ENCODE assay signal across 8 cellular contexts in the genomic region with DNA sequence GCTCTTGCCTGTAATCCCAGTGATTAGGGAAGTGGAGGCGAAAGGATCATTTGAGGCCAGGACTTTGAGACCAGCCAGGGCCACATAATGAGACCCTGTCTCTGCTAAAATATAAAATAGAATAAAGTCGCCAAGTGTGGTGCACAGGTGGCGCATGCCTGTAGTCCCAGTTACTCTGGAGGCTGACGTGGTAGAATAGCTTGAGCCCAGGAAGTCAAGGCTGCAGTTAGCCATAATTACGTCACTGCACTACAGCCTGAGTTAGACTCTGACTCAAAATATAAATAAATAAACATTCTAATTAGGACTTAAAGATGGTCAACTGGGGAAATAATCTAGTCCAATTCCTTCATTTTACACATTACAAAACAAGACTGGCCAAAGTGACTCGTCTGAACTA. TPM values are rescaled to one million over a fixed set of nuclear protein-coding genes. Genes with fewer than 3 reads are reported as not detected.
A peak's percentile ranks its signal among the peaks of the same experiment; 100 is the strongest.
DNase-seq lines count a peak whose midpoint lies in the region; ATAC-seq, FAIRE-seq and TF ChIP-seq lines count a peak whose summit lies in the region.

No MANE protein-coding gene starts in this region.

- intact Hi-C loops in posterior cingulate gyrus (cut with DNase I): loop anchor here (5.0 kb wide), 1 partner anchor 43 kb away; a partner anchor contains a TSS

- peak overlapping the region; percentile 99 for H3K27ac Mint-ChIP-seq in stimulated activated naive B cell treated with anti-CD40 and anti-IgM and Interleukin-4, amounts not matched to agents 10 μg/mL and 1 μg/mL and 100 μg/mL, for 72 hours

- H3K9me1 ChIP-seq in keratinocyte (ENCODE audit: control insufficient read depth, extremely low read depth, insufficient read depth, low read length): no peaks in the 10 kb centered on the region

- peaks cover 7 to 9% of the 10 kb centered on the region in 2 donors for H3K9me3 Mint-ChIP-seq in stimulated activated naive B cell treated with anti-CD40 and anti-IgM and Interleukin-4, amounts not matched to agents 10 μg/mL and 1 μg/mL and 100 μg/mL, for 72 hours

- FAIRE-seq in keratinocyte (lab: Jason Lieb, UNC): no peak

- H3K4me3 Mint-ChIP-seq in stimulated activated naive B cell treated with anti-CD40 and anti-IgM and Interleukin-4, amounts not matched to agents 10 μg/mL and 1 μg/mL and 100 μg/mL, for 72 hours: peak overlapping the region; percentile 92 to 99

- in situ Hi-C loops in astrocyte of the spinal cord (cut with HindIII; ENCODE audit: low sequenced_read_pairs): no loop called here

- peaks cover 45 to 53% (median 51%) of the 10 kb centered on the region in 11 experiments; a peak in 21 of 22 replicates for H4K20me1 ChIP-seq in BLaER1 treated with 17β-estradiol and CSF1 and Interleukin-3, amounts not matched to agents 10 nM and 100 nM
- H4K20me1 ChIP-seq in keratinocyte (ENCODE audit: control insufficient read depth, extremely low read depth, insufficient read depth, low read length): no peaks in the 10 kb centered on the region

- peak; percentile 28 for ATAC-seq in GM21723 (IDR thresholded peaks at IDR 0.05; ENCODE audit: unreplicated experiment)
- ATAC-seq in stimulated activated naive B cell treated with anti-CD40 and anti-IgM and Interleukin-4, amounts not matched to agents 10 μg/mL and 1 μg/mL and 100 μg/mL, for 72 hours (replicated peaks): no peak
- no peak for ATAC-seq in HG03095 (IDR thresholded peaks at IDR 0.05; ENCODE audit: unreplicated experiment)

- no peak for TF ChIP-seq CTCF in astrocyte of the spinal cord (IDR thresholded peaks at IDR 0.05; ENCODE audit: low read depth, low read length)
- TF ChIP-seq CTCF in keratinocyte (optimal IDR thresholded peaks at IDR 0.05 in 1 of 3, IDR thresholded peaks at IDR 0.05 in 1 of 3, conservative IDR thresholded peaks at IDR 0.05 in 1 of 3; ENCODE audit: extremely low read depth in 1 of 3, insufficient read depth in 2 of 3, low read length in 3 of 3): no peak

- H3K9me3 ChIP-seq in BLaER1 treated with 17β-estradiol and CSF1 and Interleukin-3, amounts not matched to agents 10 nM and 100 nM (replicated peaks in 1 of 11): peaks cover 11 to 28% (median 20%) of the 10 kb centered on the region in 11 experiments
- H3K9me3 ChIP-seq in NT2/D1 (ENCODE audit: insufficient read depth, low read length): no peaks in the 10 kb centered on the region
- no peaks in the 10 kb centered on the region for H3K9me3 ChIP-seq in keratinocyte (ENCODE audit: control insufficient read depth, low read depth, low read length)

- peaks cover 27% of the 10 kb centered on the region for H3K79me2 ChIP-seq in keratinocyte (ENCODE audit: control insufficient read depth, insufficient read depth, low read length)

- H3K9ac ChIP-seq in BLaER1 treated with 17β-estradiol and CSF1 and Interleukin-3, amounts not matched to agents 10 nM and 100 nM: peak overlapping the region; percentile 87 to 97 (median 94)
- H3K9ac ChIP-seq in NT2/D1 (ENCODE audit: insufficient read length, low read depth): peak overlapping the region; percentile 85
- peak overlapping the region; percentile 99 for H3K9ac ChIP-seq in keratinocyte (ENCODE audit: control insufficient read depth, extremely low read depth, insufficient read depth, low read length)

- no peaks in the 10 kb centered on the region for H3K27me3 ChIP-seq in BLaER1 treated with 17β-estradiol and CSF1 and Interleukin-3, amounts not matched to agents 10 nM and 100 nM
- H3K27me3 ChIP-seq in NT2/D1 (ENCODE audit: insufficient read depth, insufficient read length) (no peaks in the 10 kb centered on the region), keratinocyte (ENCODE audit: control insufficient read depth, extremely low read depth, insufficient read depth, low read length) (no peaks in the 10 kb centered on the region)

- peak overlapping the region; percentile 66 to 98 (median 85) for H3K4me3 ChIP-seq in BLaER1 treated with 17β-estradiol and CSF1 and Interleukin-3, amounts not matched to agents 10 nM and 100 nM
- H3K4me3 ChIP-seq in NT2/D1 (ENCODE audit: insufficient read length, low read depth) (peak overlapping the region; percentile 91), astrocyte of the spinal cord (ENCODE audit: low read depth, low read length) (peak overlapping the region; percentile 100), keratinocyte (ENCODE audit: control insufficient read depth in 2 of 3, extremely low read depth in 1 of 3, insufficient read depth in 2 of 3, low read depth in 1 of 3, low read length in 3 of 3) (peak overlapping the region; percentile 89 to 99 (median 95))

- H3K4me2 ChIP-seq in BLaER1 treated with 17β-estradiol and CSF1 and Interleukin-3, amounts not matched to agents 10 nM and 100 nM: peak overlapping the region; percentile 83 to 95 (median 85)
- peak overlapping the region; percentile 91 for H3K4me2 ChIP-seq in keratinocyte (ENCODE audit: control insufficient read depth, extremely low read depth, insufficient read depth, low read depth, low read length)

- peaks cover 22 to 30% of the 10 kb centered on the region in 2 donors for H3K36me3 Mint-ChIP-seq in stimulated activated naive B cell treated with anti-CD40 and anti-IgM and Interleukin-4, amounts not matched to agents 10 μg/mL and 1 μg/mL and 100 μg/mL, for 72 hours

- no peak overlapping the region for H2AFZ ChIP-seq in keratinocyte (ENCODE audit: control insufficient read depth, low read length)

- dilution Hi-C loops in keratinocyte (cut with MboI; ENCODE audit: extremely low pct_ligation_motif_present, low sequenced_read_pairs): no loop called here

- no peak for DNase-seq in NT2/D1 (ENCODE audit: low read depth, low spot score)
- peak; percentile 79 for DNase-seq in astrocyte of the spinal cord (ENCODE audit: low read depth, low spot score)
- peak; percentile 40 for DNase-seq in keratinocyte (ENCODE audit: low read depth, low spot score)
- no peak for DNase-seq in stimulated activated naive B cell treated with anti-CD40 and anti-IgM and Interleukin-4, amounts not matched to agents 10 μg/mL and 1 μg/mL and 100 μg/mL, for 72 hours
- DNase-seq in posterior cingulate gyrus: no peak

- H3K27me3 Mint-ChIP-seq in stimulated activated naive B cell treated with anti-CD40 and anti-IgM and Interleukin-4, amounts not matched to agents 10 μg/mL and 1 μg/mL and 100 μg/mL, for 72 hours: no peaks in the 10 kb centered on the region

- H3K4me1 Mint-ChIP-seq in stimulated activated naive B cell treated with anti-CD40 and anti-IgM and Interleukin-4, amounts not matched to agents 10 μg/mL and 1 μg/mL and 100 μg/mL, for 72 hours: peaks cover 14 to 24% of the 10 kb centered on the region in 2 donors

- peaks cover 16 to 40% (median 25%) of the 10 kb centered on the region in 10 experiments for H3K4me1 ChIP-seq in BLaER1 treated with 17β-estradiol and CSF1 and Interleukin-3, amounts not matched to agents 10 nM and 100 nM
- H3K4me1 ChIP-seq in NT2/D1 (ENCODE audit: insufficient read depth, insufficient read length) (no peaks in the 10 kb centered on the region), keratinocyte (ENCODE audit: control insufficient read depth, extremely low read depth, insufficient read depth, low read length) (peaks cover 6% of the 10 kb centered on the region)

- peaks cover 43 to 49% (median 46%) of the 10 kb centered on the region in 11 experiments for H3K36me3 ChIP-seq in BLaER1 treated with 17β-estradiol and CSF1 and Interleukin-3, amounts not matched to agents 10 nM and 100 nM
- peaks cover 50% of the 10 kb centered on the region for H3K36me3 ChIP-seq in NT2/D1 (ENCODE audit: insufficient read depth, insufficient read length, low read length)
- peaks cover 16 to 18% of the 10 kb centered on the region in 2 experiments for H3K36me3 ChIP-seq in keratinocyte (ENCODE audit: control insufficient read depth in 2 of 2, extremely low read depth in 1 of 2, insufficient read depth in 2 of 2, low read length in 2 of 2)

- H3K27ac ChIP-seq in BLaER1 treated with 17β-estradiol and CSF1 and Interleukin-3, amounts not matched to agents 10 nM and 100 nM: peak overlapping the region; percentile 85 to 97 (median 92)
- H3K27ac ChIP-seq in keratinocyte (ENCODE audit: control insufficient read depth, insufficient read depth, low read length): peak overlapping the region; percentile 99

RNA-seq across cellular contexts. Expression of a gene that starts 0.8 kb away (rescaled TPM):
- polyA plus RNA-seq in keratinocyte: 277 to 420 TPM (median 379 TPM) in 3 replicates
- polyA plus RNA-seq in keratinocyte (2011; ENCODE audit: low read depth): 60.1 TPM
- polyA plus RNA-seq in keratinocyte (2011; cell fraction: cytosol; rRNA removed): 332 and 388 TPM in 2 replicates
- polyA plus RNA-seq in keratinocyte (2011; cell fraction: nucleus; rRNA removed): 148 and 149 TPM in 2 replicates
- polyA plus RNA-seq in keratinocyte (2012; ENCODE audit: low replicate concordance): 332 and 463 TPM in 2 replicates
- polyA minus RNA-seq in keratinocyte: 91.7 to 102 TPM (median 101 TPM) in 3 replicates
- 384 TPM for polyA minus RNA-seq in keratinocyte (2011; cell fraction: cytosol; rRNA and poly(A)+ RNA removed)
- polyA minus RNA-seq in keratinocyte (2011; cell fraction: nucleus; rRNA and poly(A)+ RNA removed): 59.7 and 72.6 TPM in 2 replicates

RNA-seq across cellular contexts. Expression of a gene that starts 10.7 kb away (rescaled TPM):
- not detected in 3 replicates for polyA plus RNA-seq in keratinocyte
- not detected for polyA plus RNA-seq in keratinocyte (2011; ENCODE audit: low read depth)
- 0.16 TPM in 1 of 2 replicates, not detected in the other for polyA plus RNA-seq in keratinocyte (2011; cell fraction: cytosol; rRNA removed)
- not detected in 2 replicates for polyA plus RNA-seq in keratinocyte (2011; cell fraction: nucleus; rRNA removed)
- polyA plus RNA-seq in keratinocyte (2012; ENCODE audit: low replicate concordance): not detected in 2 replicates
- polyA minus RNA-seq in keratinocyte: not detected in 3 replicates
- not detected for polyA minus RNA-seq in keratinocyte (2011; cell fraction: cytosol; rRNA and poly(A)+ RNA removed)
- polyA minus RNA-seq in keratinocyte (2011; cell fraction: nucleus; rRNA and poly(A)+ RNA removed): not detected in 2 replicates

RNA-seq across cellular contexts. Expression of a gene that starts 12.8 kb away (rescaled TPM):
- 0.18 to 0.49 TPM (median 0.25 TPM) in 3 replicates for polyA plus RNA-seq in keratinocyte
- polyA plus RNA-seq in keratinocyte (2011; ENCODE audit: low read depth): 0.40 TPM
- 0.12 TPM in 1 of 2 replicates, not detected in the other for polyA plus RNA-seq in keratinocyte (2011; cell fraction: cytosol; rRNA removed)
- polyA plus RNA-seq in keratinocyte (2011; cell fraction: nucleus; rRNA removed): 0.82 and 0.91 TPM in 2 replicates
- 0.41 and 1.6 TPM in 2 replicates for polyA plus RNA-seq in keratinocyte (2012; ENCODE audit: low replicate concordance)
- polyA minus RNA-seq in keratinocyte: not detected in 3 replicates
- polyA minus RNA-seq in keratinocyte (2011; cell fraction: cytosol; rRNA and poly(A)+ RNA removed): not detected
- 0.53 TPM in 1 of 2 replicates, not detected in the other for polyA minus RNA-seq in keratinocyte (2011; cell fraction: nucleus; rRNA and poly(A)+ RNA removed)

RNA-seq across cellular contexts. Expression of a gene that starts 41.4 kb away (rescaled TPM):
- 59.0 to 112 TPM (median 73.8 TPM) in 3 replicates for polyA plus RNA-seq in keratinocyte
- 26.4 TPM for polyA plus RNA-seq in keratinocyte (2011; ENCODE audit: low read depth)
- polyA plus RNA-seq in keratinocyte (2011; cell fraction: cytosol; rRNA removed): 65.6 and 70.9 TPM in 2 replicates
- 188 and 194 TPM in 2 replicates for polyA plus RNA-seq in keratinocyte (2011; cell fraction: nucleus; rRNA removed)
- polyA plus RNA-seq in keratinocyte (2012; ENCODE audit: low replicate concordance): 81.6 and 105 TPM in 2 replicates
- 66.1 to 110 TPM (median 74.1 TPM) in 3 replicates for polyA minus RNA-seq in keratinocyte
- 79.8 TPM for polyA minus RNA-seq in keratinocyte (2011; cell fraction: cytosol; rRNA and poly(A)+ RNA removed)
- 68.1 and 88.8 TPM in 2 replicates for polyA minus RNA-seq in keratinocyte (2011; cell fraction: nucleus; rRNA and poly(A)+ RNA removed)

RNA-seq across cellular contexts. Expression of a gene that starts 53.9 kb away (rescaled TPM):
- 237 to 403 TPM (median 316 TPM) in 3 replicates for polyA plus RNA-seq in keratinocyte
- 244 TPM for polyA plus RNA-seq in keratinocyte (2011; ENCODE audit: low read depth)
- polyA plus RNA-seq in keratinocyte (2011; cell fraction: cytosol; rRNA removed): 176 and 299 TPM in 2 replicates
- 173 and 266 TPM in 2 replicates for polyA plus RNA-seq in keratinocyte (2011; cell fraction: nucleus; rRNA removed)
- 191 and 202 TPM in 2 replicates for polyA plus RNA-seq in keratinocyte (2012; ENCODE audit: low replicate concordance)
- polyA minus RNA-seq in keratinocyte: 23.8 to 258 TPM (median 169 TPM) in 3 replicates
- polyA minus RNA-seq in keratinocyte (2011; cell fraction: cytosol; rRNA and poly(A)+ RNA removed): 128 TPM
- 73.3 and 98.9 TPM in 2 replicates for polyA minus RNA-seq in keratinocyte (2011; cell fraction: nucleus; rRNA and poly(A)+ RNA removed)

Comparison
In these comparisons a context has a peak if more than half of its experiments do, and no peak if none do; other contexts are left out.
1. DNase-seq: peak in astrocyte of the spinal cord (single experiment) and keratinocyte (single experiment); none in NT2/D1 (single experiment), stimulated activated naive B cell treated with anti-CD40 and anti-IgM and Interleukin-4, amounts not matched to agents 10 μg/mL and 1 μg/mL and 100 μg/mL, for 72 hours (single experiment) and posterior cingulate gyrus (0 of 10).
2. Peak in every context shown above with its lines, with median percentiles within 50 percentile points of each other: H3K4me3 ChIP-seq and H3K9ac ChIP-seq.